ENCODE assay signal across 9 cellular contexts in the genomic region with DNA sequence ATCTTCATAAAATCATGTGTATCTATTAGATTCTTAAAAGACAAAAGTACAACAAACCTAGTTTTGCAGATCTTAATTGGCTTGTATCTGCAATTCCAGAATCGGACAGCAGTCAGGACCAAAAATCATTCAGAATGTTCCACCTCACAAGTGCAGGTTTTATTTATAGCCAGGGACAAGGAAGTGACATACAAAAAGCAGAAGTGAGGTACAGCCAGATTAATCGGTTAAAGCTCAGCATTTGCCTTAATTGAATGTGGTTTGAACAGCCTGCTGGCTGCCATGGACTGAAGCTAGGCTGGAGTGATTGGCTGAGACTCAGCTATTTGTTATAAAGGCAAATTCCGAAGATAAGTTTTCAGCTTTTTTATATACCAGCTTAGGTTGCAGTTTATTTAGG.
DNase-seq lines count a peak whose midpoint lies in the region; ATAC-seq and TF ChIP-seq lines count a peak whose summit lies in the region.
"Had no signal": no experiment of that assay in that cellular context is flagged by ENCODE, and none has a peak within 500 bp of the region (broad histone marks: within the 10 kb centered on the region; RNA-seq: fewer than 3 reads in every experiment).

No MANE protein-coding gene starts in this region.

- TF ChIP-seq CTCF in mesothelial cell of epicardium (IDR thresholded peaks at IDR 0.05; ENCODE audit: unreplicated experiment) (no peak), CD14-positive monocyte (IDR thresholded peaks at IDR 0.05) (no peak)

- DNase-seq in NAMALWA (ENCODE audit: low spot score) (peak; percentile 52), pons (ENCODE audit: low spot score) (peak; percentile 59), mesothelial cell of epicardium (ENCODE audit: low spot score in 2 of 2, unreplicated experiment in 2 of 2) (no peak), CD14-positive monocyte (ENCODE audit: low spot score) (no peak)
- DNase-seq in stimulated activated CD4-positive, alpha-beta T cell treated with anti-CD3 and anti-CD28 coated beads, Interleukin-1b, Interleukin-23, amount 100 ng/mL, for 48 hours, result no peak
- DNase-seq: activated T-cell treated with anti-CD3 and anti-CD28 coated beads, Interleukin-2, amount 50 U/mL, for 4 hours had no signal

- H3K9me3 Mint-ChIP-seq in mesothelial cell of epicardium (no peaks in the 10 kb centered on the region), CD14-positive monocyte (peaks cover 0 to 4% (median 0%) of the 10 kb centered on the region in 7 donors)
- H3K9me3 Mint-ChIP-seq: dendritic cell treated with granulocyte-macrophage colony-stimulating factor and Interleukin-4, amounts not matched to agents 40 ng/mL and 50 ng/mL, for 4 days had no signal

- H3K27me3 Mint-ChIP-seq in mesothelial cell of epicardium (ENCODE audit: low read depth) (no peaks in the 10 kb centered on the region), CD14-positive monocyte (ENCODE audit: low read depth in 3 of 3) (no peaks in the 10 kb centered on the region)
- H3K27me3 Mint-ChIP-seq: dendritic cell treated with granulocyte-macrophage colony-stimulating factor and Interleukin-4, amounts not matched to agents 40 ng/mL and 50 ng/mL, for 4 days had no signal

- peak; percentile 90 for ATAC-seq in GM19395 (IDR thresholded peaks at IDR 0.05; ENCODE audit: unreplicated experiment)
- peak; percentile 98 for ATAC-seq in HG02938 (IDR thresholded peaks at IDR 0.05; ENCODE audit: unreplicated experiment)
- ATAC-seq: activated T-cell treated with anti-CD3 and anti-CD28 coated beads, Interleukin-2, amount 50 U/mL, for 4 hours had no signal

- no peaks in the 10 kb centered on the region for H3K4me1 Mint-ChIP-seq in mesothelial cell of epicardium
- H3K4me1 Mint-ChIP-seq in CD14-positive monocyte, result no peaks in the 10 kb centered on the region

- no peak overlapping the region for H3K27ac Mint-ChIP-seq in mesothelial cell of epicardium
- no peak overlapping the region for H3K27ac Mint-ChIP-seq in CD14-positive monocyte
- H3K27ac Mint-ChIP-seq: dendritic cell treated with granulocyte-macrophage colony-stimulating factor and Interleukin-4, amounts not matched to agents 40 ng/mL and 50 ng/mL, for 4 days had no signal

- intact Hi-C loops in CD14-positive monocyte (cut with micrococcal nuclease), result no loop called here

- no peak overlapping the region for H3K4me3 Mint-ChIP-seq in mesothelial cell of epicardium
- no peak overlapping the region for H3K4me3 Mint-ChIP-seq in CD14-positive monocyte
- H3K4me3 Mint-ChIP-seq: activated T-cell treated with anti-CD3 and anti-CD28 coated beads, Interleukin-2, amount 50 U/mL, for 4 hours; dendritic cell treated with granulocyte-macrophage colony-stimulating factor and Interleukin-4, amounts not matched to agents 40 ng/mL and 50 ng/mL, for 4 days had no signal

- H3K36me3 Mint-ChIP-seq in mesothelial cell of epicardium (no peaks in the 10 kb centered on the region), CD14-positive monocyte (no peaks in the 10 kb centered on the region)

Comparison
In these comparisons a context has a peak if more than half of its experiments do, and no peak if none do; other contexts are left out.
1. DNase-seq: peak in NAMALWA (single experiment) and pons (single experiment); none in mesothelial cell of epicardium (0 of 2), CD14-positive monocyte (single experiment) and stimulated activated CD4-positive, alpha-beta T cell treated with anti-CD3 and anti-CD28 coated beads, Interleukin-1b, Interleukin-23, amount 100 ng/mL, for 48 hours (single experiment).